27 cellular contexts compared by ENCODE assay signal in genomic region chr14:35526962-35527361, GRCh38.
"Had no signal": no experiment of that assay in that cellular context is flagged by ENCODE, and none has a peak within 500 bp of the region (broad histone marks: within the 10 kb centered on the region; RNA-seq: fewer than 3 reads in every experiment).

No MANE protein-coding gene starts in this region.

- H3K27ac ChIP-seq: ascending aorta, cardiac muscle cell, colonic mucosa, WERI-Rb-1 had no signal

- DNase-seq: activated CD4-positive, alpha-beta memory T cell treated with anti-CD3 and anti-CD28 coated beads for 36 hours; activated CD4-positive, alpha-beta T cell treated with anti-CD3 and anti-CD28 coated beads for 4 hours; activated CD4-positive, alpha-beta T cell treated with anti-CD3 and anti-CD28 coated beads, Interleukin-2, amount 10 ng/mL, durations not matched to agents 24 days and 14 days; activated CD4-positive, alpha-beta T cell treated with anti-CD3 and anti-CD28 coated beads, Interleukin-2, amount 50 U/mL, for 1 hour; activated CD4-positive, alpha-beta T cell treated with anti-CD3 and anti-CD28 coated beads, Interleukin-2, amount 50 U/mL, for 4 hours; activated CD4-positive, CD25-positive, alpha-beta regulatory T cell; activated CD8-positive, alpha-beta memory T cell treated with anti-CD3 and anti-CD28 coated beads, Interleukin-2, amount 50 U/mL, for 4 hours; activated CD8-positive, alpha-beta T cell treated with anti-CD3 and anti-CD28 coated beads for 36 hours; activated effector memory CD4-positive, alpha-beta T cell treated with anti-CD3 and anti-CD28 coated beads, Interleukin-2, amount 50 U/mL, for 16 hours; activated naive CD4-positive, alpha-beta T cell treated with anti-CD3 and anti-CD28 coated beads, Interleukin-2, amount 10 ng/mL, durations not matched to agents 7 days and 5 days; activated naive CD4-positive, alpha-beta T cell treated with Interleukin-2 at 50 U/mL for 16 hours; activated naive CD8-positive, alpha-beta T cell treated with anti-CD3 and anti-CD28 coated beads, Interleukin-2, amount 10 ng/mL, durations not matched to agents 7 days and 5 days; activated naive CD8-positive, alpha-beta T cell treated with anti-CD3 and anti-CD28 coated beads, Interleukin-2, amount 50 U/mL, for 24 hours; activated T-cell treated with anti-CD3 and anti-CD28 coated beads for 4 hours; activated T-cell treated with anti-CD3 and anti-CD28 coated beads, Interleukin-2, amount 50 U/mL, for 1 hour; activated T-cell treated with anti-CD3 and anti-CD28 coated beads, Interleukin-2, amount 50 U/mL, for 4 hours; activated T-cell treated with anti-CD3 and anti-CD28 coated beads, Interleukin-2, amount 50 U/mL, for 72 hours; amygdala; anterior cingulate cortex; caudate nucleus; cerebellar nuclear complex; colonic mucosa; T-helper 2 cell; T-helper 9 cell had no signal
